In genomic region chr3:5006755-5007202, GRCh38 we compare ENCODE assay signal across 8 cellular contexts. TPM values are rescaled to one million over a fixed set of nuclear protein-coding genes. Genes with fewer than 3 reads are reported as not detected.
A peak's percentile ranks its signal among the peaks of the same experiment; 100 is the strongest.
DNase-seq lines count a peak whose midpoint lies in the region; ATAC-seq and TF ChIP-seq lines count a peak whose summit lies in the region.

No MANE protein-coding gene starts in this region.

- 70 to 75% (median 75%) methylated on average over 9 of the region's 9 CpGs for WGBS in psoas muscle, 3 donors

- H3K27ac ChIP-seq in psoas muscle, result no peak overlapping the region

- no peak overlapping the region for H3K4me3 ChIP-seq in psoas muscle

- H3K4me1 Mint-ChIP-seq in activated CD4-positive, alpha-beta T cell treated with anti-CD3 and anti-CD28 coated beads for 36 hours, result peaks cover 49% of the 10 kb centered on the region
- peaks cover 76% of the 10 kb centered on the region for H3K4me1 Mint-ChIP-seq in stimulated activated naive CD8-positive, alpha-beta T cell treated with anti-CD3 and anti-CD28 coated beads, Interleukin-15, Interleukin-2, amounts not matched to agents 100 ng/mL and 50 ng/mL, for 24 hours (ENCODE audit: low read depth)

- peak; percentile 90 for DNase-seq in activated CD4-positive, alpha-beta T cell treated with anti-CD3 and anti-CD28 coated beads for 36 hours
- peak; percentile 56 for DNase-seq in left ventricle myocardium superior
- no peak for DNase-seq in psoas muscle
- no peak for DNase-seq in DMS153 treated with DMSO at 0.1 percent for 48 hours (lab: John Stamatoyannopoulos, UW; ENCODE audit: unreplicated experiment)
- no peak for DNase-seq in DMS 273 treated with DMSO at 0.1 percent for 48 hours (lab: John Stamatoyannopoulos, UW)

- no peaks in the 10 kb centered on the region for H3K4me1 ChIP-seq in psoas muscle

- intact Hi-C loops in activated CD4-positive, alpha-beta T cell treated with anti-CD3 and anti-CD28 coated beads for 36 hours (cut with DNase I, micrococcal nuclease), result loop anchor here (1.0 to 2.0 kb wide), 6 partner anchors 13 to 27 kb away; partner anchors contain the start of gene BHLHE40 (in 1 of the 2)
- intact Hi-C loops in left ventricle myocardium superior (cut with micrococcal nuclease), result no loop called here
- intact Hi-C loops in psoas muscle (cut with DNase I), result no loop called here

- no peaks in the 10 kb centered on the region for H3K36me3 ChIP-seq in psoas muscle (ENCODE audit: insufficient read depth in 1 of 2, low read depth in 1 of 2)

- H3K36me3 Mint-ChIP-seq in activated CD4-positive, alpha-beta T cell treated with anti-CD3 and anti-CD28 coated beads for 36 hours (ENCODE audit: low read depth), result no peaks in the 10 kb centered on the region
- H3K36me3 Mint-ChIP-seq in stimulated activated naive CD8-positive, alpha-beta T cell treated with anti-CD3 and anti-CD28 coated beads, Interleukin-15, Interleukin-2, amounts not matched to agents 100 ng/mL and 50 ng/mL, for 24 hours (ENCODE audit: low read depth), result no peaks in the 10 kb centered on the region

- H3K4me3 Mint-ChIP-seq in activated CD4-positive, alpha-beta T cell treated with anti-CD3 and anti-CD28 coated beads for 36 hours, result peak overlapping the region; percentile 37
- peak overlapping the region; percentile 58 for H3K4me3 Mint-ChIP-seq in stimulated activated naive CD8-positive, alpha-beta T cell treated with anti-CD3 and anti-CD28 coated beads, Interleukin-15, Interleukin-2, amounts not matched to agents 100 ng/mL and 50 ng/mL, for 24 hours

- no peaks in the 10 kb centered on the region for H3K9me3 Mint-ChIP-seq in activated CD4-positive, alpha-beta T cell treated with anti-CD3 and anti-CD28 coated beads for 36 hours (ENCODE audit: low read depth)
- no peaks in the 10 kb centered on the region for H3K9me3 Mint-ChIP-seq in stimulated activated naive CD8-positive, alpha-beta T cell treated with anti-CD3 and anti-CD28 coated beads, Interleukin-15, Interleukin-2, amounts not matched to agents 100 ng/mL and 50 ng/mL, for 24 hours

- no peaks in the 10 kb centered on the region for H3K27me3 ChIP-seq in psoas muscle (ENCODE audit: insufficient read depth in 3 of 3, low read length in 2 of 3)

- TF ChIP-seq CTCF in psoas muscle (IDR thresholded peaks at IDR 0.05), result no peak

- CTCF ChIA-PET in activated CD4-positive, alpha-beta T cell treated with anti-CD3 and anti-CD28 coated beads for 36 hours (lab: Charles Lee), result interaction anchor here (1.1 to 3.0 kb wide), 5 partner anchors 10 to 30 kb away, joined by 3 to 13 read pairs (median 6); partner anchors contain the start of gene BHLHE40

- POLR2A ChIA-PET in activated CD4-positive, alpha-beta T cell treated with anti-CD3 and anti-CD28 coated beads for 36 hours (lab: Charles Lee), result interaction anchor here (0.6 to 1.2 kb wide), 5 partner anchors 15 to 28 kb away, joined by 3 to 5 read pairs (median 3); partner anchors contain the start of gene BHLHE40

- H3K27me3 Mint-ChIP-seq in activated CD4-positive, alpha-beta T cell treated with anti-CD3 and anti-CD28 coated beads for 36 hours, result peaks cover 6% of the 10 kb centered on the region
- H3K27me3 Mint-ChIP-seq in stimulated activated naive CD8-positive, alpha-beta T cell treated with anti-CD3 and anti-CD28 coated beads, Interleukin-15, Interleukin-2, amounts not matched to agents 100 ng/mL and 50 ng/mL, for 24 hours, result no peaks in the 10 kb centered on the region

- H3K27ac Mint-ChIP-seq in activated CD4-positive, alpha-beta T cell treated with anti-CD3 and anti-CD28 coated beads for 36 hours, result peak overlapping the region; percentile 90
- H3K27ac Mint-ChIP-seq in stimulated activated naive CD8-positive, alpha-beta T cell treated with anti-CD3 and anti-CD28 coated beads, Interleukin-15, Interleukin-2, amounts not matched to agents 100 ng/mL and 50 ng/mL, for 24 hours, result peak overlapping the region; percentile 90

- in situ Hi-C loops in GM18951 (cut with MboI; ENCODE audit: low sequenced_read_pairs, unreplicated experiment), result no loop called here

- ATAC-seq in HG02970 (IDR thresholded peaks at IDR 0.05; ENCODE audit: low FRiP score, unreplicated experiment), result peak; percentile 68
- ATAC-seq in activated CD4-positive, alpha-beta T cell treated with anti-CD3 and anti-CD28 coated beads for 36 hours, result peak; percentile 94
- no peak for ATAC-seq in left ventricle myocardium superior
- ATAC-seq in psoas muscle, result no peak

- peak; percentile 51 for TF ChIP-seq POLR2A in GM18951 (IDR thresholded peaks at IDR 0.05; ENCODE audit: extremely low read depth, insufficient read depth, insufficient read length)

- no peaks in the 10 kb centered on the region for H3K9me3 ChIP-seq in psoas muscle

RNA-seq across cellular contexts. Expression of gene BHLHE40, which starts 27.5 kb away (rescaled TPM):
- 100 to 1,000 TPM; 258 to 273 TPM for total RNA-seq in activated CD4-positive, alpha-beta T cell treated with anti-CD3 and anti-CD28 coated beads for 36 hours
- total RNA-seq in left ventricle myocardium superior, result 26.8 TPM
- 100 to 1,000 TPM in 1 of 4 donors, 10 to 100 TPM in 3; 22.7 to 143 (median 77.0) TPM for total RNA-seq in psoas muscle
- polyA plus RNA-seq in psoas muscle, result 10 to 100 TPM; 16.7 to 65.1 (median 33.5) TPM

Comparison
In these comparisons a context has a peak if more than half of its experiments do, and no peak if none do; other contexts are left out.
1. ATAC-seq: peak in HG02970 (single experiment) and activated CD4-positive, alpha-beta T cell treated with anti-CD3 and anti-CD28 coated beads for 36 hours (single experiment); none in left ventricle myocardium superior (single experiment) and psoas muscle (0 of 4).
2. DNase-seq: peak in activated CD4-positive, alpha-beta T cell treated with anti-CD3 and anti-CD28 coated beads for 36 hours (single experiment) and left ventricle myocardium superior (single experiment); none in psoas muscle (0 of 2), DMS153 treated with DMSO at 0.1 percent for 48 hours (single experiment) and DMS 273 treated with DMSO at 0.1 percent for 48 hours (single experiment).
3. intact Hi-C loops: an anchor here in activated CD4-positive, alpha-beta T cell treated with anti-CD3 and anti-CD28 coated beads for 36 hours (1.0 to 2.0 kb wide); none called in left ventricle myocardium superior and psoas muscle.